Comparison of ENCODE assay signal across 1 cellular context in the genomic region with DNA sequence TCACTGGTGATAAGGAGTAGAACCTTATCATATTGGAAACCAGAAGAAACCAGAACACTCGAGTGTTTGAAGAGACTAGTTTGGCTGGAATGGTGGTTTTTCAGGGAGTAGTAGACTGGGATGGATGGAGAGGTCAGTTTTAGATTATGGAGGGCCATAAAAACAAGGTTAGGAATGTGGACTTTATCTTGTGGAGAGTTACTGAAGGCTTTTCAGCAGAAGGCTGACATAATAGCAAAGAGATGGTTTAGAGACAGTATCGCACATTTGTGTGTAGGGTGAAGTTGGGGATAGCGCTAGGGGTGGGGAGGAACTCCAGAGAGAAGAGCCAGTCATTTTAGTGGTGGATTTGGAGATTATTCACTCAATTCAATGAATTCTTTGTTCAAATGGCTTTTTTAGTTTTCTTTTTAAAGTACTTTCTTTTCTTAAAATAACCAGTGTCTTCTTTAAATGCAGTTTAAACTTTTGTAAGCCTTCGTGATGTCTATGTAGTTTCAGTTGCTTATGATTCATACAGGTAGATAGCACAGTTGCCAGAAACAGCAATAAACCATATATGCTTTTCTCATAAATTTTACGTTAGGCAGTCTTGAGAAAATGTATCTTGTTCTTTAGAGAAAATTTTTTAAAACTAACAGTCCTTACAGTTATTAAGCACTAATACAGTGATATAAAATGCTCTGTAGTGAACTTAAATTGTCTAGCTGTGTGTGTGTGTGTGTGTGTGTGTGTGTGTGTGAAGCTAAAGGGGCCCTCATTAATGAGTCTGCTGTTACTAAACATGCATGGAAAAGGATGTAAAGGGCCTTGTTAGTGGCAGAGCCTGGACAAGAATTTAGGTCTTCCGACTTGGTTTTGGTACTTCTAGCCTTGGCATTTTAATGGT.
TF ChIP-seq lines count a peak whose summit lies in the region.

No MANE protein-coding gene starts in this region.

TF ChIP-seq in IMR-90, 13 proteins besides CTCF, POLR2A, EP300 and RAD21:
- TF ChIP-seq, protein P1, sequence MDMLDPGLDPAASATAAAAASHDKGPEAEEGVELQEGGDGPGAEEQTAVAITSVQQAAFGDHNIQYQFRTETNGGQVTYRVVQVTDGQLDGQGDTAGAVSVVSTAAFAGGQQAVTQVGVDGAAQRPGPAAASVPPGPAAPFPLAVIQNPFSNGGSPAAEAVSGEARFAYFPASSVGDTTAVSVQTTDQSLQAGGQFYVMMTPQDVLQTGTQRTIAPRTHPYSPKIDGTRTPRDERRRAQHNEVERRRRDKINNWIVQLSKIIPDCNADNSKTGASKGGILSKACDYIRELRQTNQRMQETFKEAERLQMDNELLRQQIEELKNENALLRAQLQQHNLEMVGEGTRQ (IDR thresholded peaks at IDR 0.05; ENCODE audit: low read depth, low read length), result no peak
- TF ChIP-seq CEBPB (IDR thresholded peaks at IDR 0.05; ENCODE audit: low read depth, low read length) (no peak), MAZ (IDR thresholded peaks at IDR 0.05; ENCODE audit: borderline replicate concordance, low read depth, low read length) (no peak), BHLHE40 (IDR thresholded peaks at IDR 0.05; ENCODE audit: low read depth, low read length) (no peak), CHD1 (IDR thresholded peaks at IDR 0.05; ENCODE audit: low read depth, low read length) (no peak), MXI1 (IDR thresholded peaks at IDR 0.05; ENCODE audit: borderline replicate concordance, low read depth, low read length) (no peak), RCOR1 (IDR thresholded peaks at IDR 0.05; ENCODE audit: insufficient replicate concordance, low read length) (no peak), RFX5 (IDR thresholded peaks at IDR 0.05; ENCODE audit: low read depth, low read length) (no peak), SMC3 (IDR thresholded peaks at IDR 0.05; ENCODE audit: low read depth, low read length) (no peak), MAFK (IDR thresholded peaks at IDR 0.05; ENCODE audit: low read depth, low read length) (no peak), NFE2L2 (IDR thresholded peaks at IDR 0.05; ENCODE audit: low read depth, low read length) (no peak), FOS (IDR thresholded peaks at IDR 0.05; ENCODE audit: low read depth, low read length) (no peak)
- TF ChIP-seq, protein P2, sequence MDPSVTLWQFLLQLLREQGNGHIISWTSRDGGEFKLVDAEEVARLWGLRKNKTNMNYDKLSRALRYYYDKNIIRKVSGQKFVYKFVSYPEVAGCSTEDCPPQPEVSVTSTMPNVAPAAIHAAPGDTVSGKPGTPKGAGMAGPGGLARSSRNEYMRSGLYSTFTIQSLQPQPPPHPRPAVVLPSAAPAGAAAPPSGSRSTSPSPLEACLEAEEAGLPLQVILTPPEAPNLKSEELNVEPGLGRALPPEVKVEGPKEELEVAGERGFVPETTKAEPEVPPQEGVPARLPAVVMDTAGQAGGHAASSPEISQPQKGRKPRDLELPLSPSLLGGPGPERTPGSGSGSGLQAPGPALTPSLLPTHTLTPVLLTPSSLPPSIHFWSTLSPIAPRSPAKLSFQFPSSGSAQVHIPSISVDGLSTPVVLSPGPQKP (IDR thresholded peaks at IDR 0.05; ENCODE audit: borderline replicate concordance, low read depth, low read length), result no peak
